In genomic region chr11:30585067-30585891, GRCh38 we compare ENCODE assay signal across 8 cellular contexts.
DNase-seq lines count a peak whose midpoint lies in the region; ATAC-seq and TF ChIP-seq lines count a peak whose summit lies in the region.

No MANE protein-coding gene starts in this region.

- TF ChIP-seq CTCF in GM13977 (IDR thresholded peaks at IDR 0.05; ENCODE audit: extremely low read depth, insufficient read depth, missing control alignments) (no peak), brain microvascular endothelial cell (IDR thresholded peaks at IDR 0.05; ENCODE audit: low read depth, low read length, missing control alignments) (no peak)

- DNase-seq in GM13977 (ENCODE audit: low spot score) (peak; percentile 60), brain microvascular endothelial cell (no peak), iPS-NIHi7 (ENCODE audit: extremely low spot score) (peak; percentile 49), NCI-H226 (no peak), pons (ENCODE audit: low spot score) (no peak), hippocampal formation (lab: John Stamatoyannopoulos, UW) (no peak)

- peaks cover 35% of the 10 kb centered on the region for H3K27me3 ChIP-seq in brain microvascular endothelial cell (replicated peaks)

- H3K27ac ChIP-seq in brain microvascular endothelial cell (no peak overlapping the region), skin epidermis (peak overlapping the region in 7 of 21 experiments; percentile 10 to 77 (median 47))

- no peaks in the 10 kb centered on the region for H3K36me3 ChIP-seq in brain microvascular endothelial cell (replicated peaks)

- peak overlapping the region; percentile 43 for H3K4me3 ChIP-seq in brain microvascular endothelial cell (ENCODE audit: low read depth, low read length)
- H3K4me3 ChIP-seq in skin epidermis, result peak overlapping the region; percentile 34 to 55 (median 43)

- ATAC-seq in HG03378 (IDR thresholded peaks at IDR 0.05; ENCODE audit: unreplicated experiment), result peak; percentile 12

- in situ Hi-C loops in GM13977 (cut with MboI; ENCODE audit: low pct_unique_long_range_greater_than_20kb, low sequenced_read_pairs, unreplicated experiment), result no loop called here
- in situ Hi-C loops in brain microvascular endothelial cell (cut with HindIII; ENCODE audit: low pct_ligation_motif_present, low sequenced_read_pairs), result no loop called here

Comparison
In these comparisons a context has a peak if more than half of its experiments do, and no peak if none do; other contexts are left out.
1. DNase-seq: peak in GM13977 (single experiment) and iPS-NIHi7 (single experiment); none in brain microvascular endothelial cell (single experiment), NCI-H226 (single experiment), pons (single experiment) and hippocampal formation (0 of 2).